ENCODE assay signal across 1 cellular context in the genomic region with DNA sequence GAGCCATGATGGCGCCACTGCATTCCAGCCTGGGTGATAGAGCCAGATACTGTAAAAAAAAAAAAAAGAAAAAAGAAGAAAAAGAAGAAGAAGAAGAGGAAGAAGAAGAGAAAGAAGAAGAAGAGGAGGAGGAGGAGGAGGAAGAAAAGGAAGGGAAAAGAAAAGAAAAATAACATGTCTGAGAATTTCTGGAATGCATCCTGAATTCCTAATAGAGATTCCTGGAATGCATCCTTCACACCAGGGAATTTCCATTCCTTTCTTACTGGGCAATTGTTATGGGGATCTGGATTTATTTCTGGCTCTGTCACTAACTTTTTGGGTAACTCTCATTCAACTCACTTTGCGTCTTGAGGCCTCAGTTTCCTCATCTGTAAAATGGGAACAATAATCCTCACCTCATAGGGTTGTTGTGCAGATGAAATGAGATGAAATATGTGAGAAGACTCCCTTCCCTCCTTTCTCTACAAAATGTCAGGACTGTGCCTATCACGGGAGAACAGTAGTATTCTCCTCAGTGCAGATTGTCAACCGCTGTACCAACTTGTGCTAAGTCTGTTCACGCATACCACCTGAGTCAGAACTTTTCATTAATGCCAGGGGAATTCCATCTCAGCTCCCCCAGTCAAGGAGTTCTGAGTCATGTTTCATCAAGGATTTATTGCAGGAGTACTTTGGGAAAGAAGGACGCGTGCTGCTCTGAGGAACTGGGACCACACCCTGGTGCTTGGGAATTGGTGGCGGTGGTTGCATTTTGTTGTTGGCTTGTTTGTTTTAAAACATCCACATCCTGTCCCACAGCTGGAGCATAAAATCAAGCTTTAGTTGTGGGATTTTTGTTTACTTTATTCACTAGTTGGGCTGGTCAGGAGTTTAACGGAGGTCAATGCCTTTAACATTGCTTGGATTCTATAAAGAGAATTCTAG.
A peak's percentile ranks its signal among the peaks of the same experiment; 100 is the strongest.
TF ChIP-seq lines count a peak whose summit lies in the region.

No MANE protein-coding gene starts in this region.

TF ChIP-seq in HCT116, 20 proteins besides CTCF, POLR2A, EP300 and RAD21:
- TF ChIP-seq POLR2AphosphoS5 (IDR thresholded peaks at IDR 0.05; ENCODE audit: low read depth, low read length) (peak; percentile 31; the same call in 1 of the 2 replicates), CEBPB (IDR thresholded peaks at IDR 0.05; ENCODE audit: low read depth) (0 out of 2 replicates have a peak, but pooled peaks have one; percentile 24), CBX3 (IDR thresholded peaks at IDR 0.05; ENCODE audit: low read depth) (peak; percentile 77), ZNF274 (IDR thresholded peaks at IDR 0.05; ENCODE audit: low read depth, low read length) (no peak), SRF (IDR thresholded peaks at IDR 0.05; ENCODE audit: low read depth) (peak; percentile 16; the same call in 1 of the 2 replicates), FOSL1 (IDR thresholded peaks at IDR 0.05; ENCODE audit: low read depth) (peak; percentile 68), SP1 (IDR thresholded peaks at IDR 0.05; ENCODE audit: low read depth) (peak; percentile 68), JUND (IDR thresholded peaks at IDR 0.05) (peak; percentile 77)
- TF ChIP-seq, protein P1, sequence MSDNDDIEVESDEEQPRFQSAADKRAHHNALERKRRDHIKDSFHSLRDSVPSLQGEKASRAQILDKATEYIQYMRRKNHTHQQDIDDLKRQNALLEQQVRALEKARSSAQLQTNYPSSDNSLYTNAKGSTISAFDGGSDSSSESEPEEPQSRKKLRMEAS (IDR thresholded peaks at IDR 0.05), result peak; percentile 53
- TF ChIP-seq, protein P2, sequence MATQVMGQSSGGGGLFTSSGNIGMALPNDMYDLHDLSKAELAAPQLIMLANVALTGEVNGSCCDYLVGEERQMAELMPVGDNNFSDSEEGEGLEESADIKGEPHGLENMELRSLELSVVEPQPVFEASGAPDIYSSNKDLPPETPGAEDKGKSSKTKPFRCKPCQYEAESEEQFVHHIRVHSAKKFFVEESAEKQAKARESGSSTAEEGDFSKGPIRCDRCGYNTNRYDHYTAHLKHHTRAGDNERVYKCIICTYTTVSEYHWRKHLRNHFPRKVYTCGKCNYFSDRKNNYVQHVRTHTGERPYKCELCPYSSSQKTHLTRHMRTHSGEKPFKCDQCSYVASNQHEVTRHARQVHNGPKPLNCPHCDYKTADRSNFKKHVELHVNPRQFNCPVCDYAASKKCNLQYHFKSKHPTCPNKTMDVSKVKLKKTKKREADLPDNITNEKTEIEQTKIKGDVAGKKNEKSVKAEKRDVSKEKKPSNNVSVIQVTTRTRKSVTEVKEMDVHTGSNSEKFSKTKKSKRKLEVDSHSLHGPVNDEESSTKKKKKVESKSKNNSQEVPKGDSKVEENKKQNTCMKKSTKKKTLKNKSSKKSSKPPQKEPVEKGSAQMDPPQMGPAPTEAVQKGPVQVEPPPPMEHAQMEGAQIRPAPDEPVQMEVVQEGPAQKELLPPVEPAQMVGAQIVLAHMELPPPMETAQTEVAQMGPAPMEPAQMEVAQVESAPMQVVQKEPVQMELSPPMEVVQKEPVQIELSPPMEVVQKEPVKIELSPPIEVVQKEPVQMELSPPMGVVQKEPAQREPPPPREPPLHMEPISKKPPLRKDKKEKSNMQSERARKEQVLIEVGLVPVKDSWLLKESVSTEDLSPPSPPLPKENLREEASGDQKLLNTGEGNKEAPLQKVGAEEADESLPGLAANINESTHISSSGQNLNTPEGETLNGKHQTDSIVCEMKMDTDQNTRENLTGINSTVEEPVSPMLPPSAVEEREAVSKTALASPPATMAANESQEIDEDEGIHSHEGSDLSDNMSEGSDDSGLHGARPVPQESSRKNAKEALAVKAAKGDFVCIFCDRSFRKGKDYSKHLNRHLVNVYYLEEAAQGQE (IDR thresholded peaks at IDR 0.05; ENCODE audit: low read depth), result no peak
TF ChIP-seq in HCT116: peak in this region for 8.
